1 cellular context compared by ENCODE assay signal in genomic region chr2:27249077-27249890, GRCh38.
A peak's percentile ranks its signal among the peaks of the same experiment; 100 is the strongest.
TF ChIP-seq lines count a peak whose summit lies in the region.

No MANE protein-coding gene starts in this region.

TF ChIP-seq in HEK293, 187 proteins besides CTCF, POLR2A, EP300 and RAD21 (continued from another document):
- 0 out of 2 replicates have a peak, but pooled peaks have one; percentile 14 for TF ChIP-seq PATZ1 (tag by site-specific recombination; IDR thresholded peaks at IDR 0.05)
- TF ChIP-seq OSR2 (tag by site-specific recombination; IDR thresholded peaks at IDR 0.05) = peak; percentile 35; the same call in 1 of the 2 replicates
- no peak for TF ChIP-seq SP3 (tag by site-specific recombination; IDR thresholded peaks at IDR 0.05)
- no peak for TF ChIP-seq ZNF658 (tag by site-specific recombination; IDR thresholded peaks at IDR 0.05)
- TF ChIP-seq ZNF274 (IDR thresholded peaks at IDR 0.05; ENCODE audit: low read length) = no peak
- TF ChIP-seq ZNF274 (tag by site-specific recombination; IDR thresholded peaks at IDR 0.05; ENCODE audit: borderline replicate concordance) = no peak
- TF ChIP-seq ZNF626 (tag by site-specific recombination; IDR thresholded peaks at IDR 0.05) = no peak
- TF ChIP-seq ZSCAN16 (tag by site-specific recombination; IDR thresholded peaks at IDR 0.05) = peak; percentile 75; the same call in 1 of the 2 replicates
- no peak for TF ChIP-seq KLF8 (tag by site-specific recombination; IDR thresholded peaks at IDR 0.05)
- no peak for TF ChIP-seq SCRT1 (tag by site-specific recombination; IDR thresholded peaks at IDR 0.05; ENCODE audit: borderline replicate concordance)
- TF ChIP-seq ZIC2 (tag by site-specific recombination; IDR thresholded peaks at IDR 0.05) = peak; percentile 97
